Comparison of ENCODE assay signal across 7 cellular contexts in genomic region chr19:14551134-14552007, GRCh38. TPM values are rescaled to one million over a fixed set of nuclear protein-coding genes. Genes with fewer than 3 reads are reported as not detected.
DNase-seq lines count a peak whose midpoint lies in the region; ATAC-seq and TF ChIP-seq lines count a peak whose summit lies in the region.
"Not testable (repeated sequence)": the region's sequence is repeated elsewhere in the genome, so short reads cannot be mapped to it uniquely, and the experiment has no call there.
"Had no signal": no experiment of that assay in that cellular context is flagged by ENCODE, and none has a peak within 500 bp of the region (broad histone marks: within the 10 kb centered on the region; RNA-seq: fewer than 3 reads in every experiment).

No MANE protein-coding gene starts in this region.

- H3K9me3 ChIP-seq in A673 (ENCODE audit: low read depth, low read length, poor library complexity, severe bottlenecking); heart left ventricle: not testable (repeated sequence)

- H3K27me3 ChIP-seq in A673 (replicated peaks; ENCODE audit: insufficient read depth, low read depth, low read length, poor library complexity); heart left ventricle: not testable (repeated sequence)

- POLR2A ChIA-PET in A673 (lab: Charles Lee; ENCODE audit: low non-redundant PET) = not testable (repeated sequence)

- CTCF ChIA-PET in A673 (lab: Charles Lee) = interaction anchor here (0.7 kb wide), 1 partner anchor 220 kb away, joined by 4 read pairs; no protein-coding TSS in a partner anchor

- intact Hi-C loops in A673 (cut with micrococcal nuclease; ENCODE audit: unreplicated experiment); heart left ventricle (cut with DNase I): not testable (repeated sequence)

- H3K36me3 ChIP-seq in A673 (ENCODE audit: insufficient read depth, low read length, poor library complexity, severe bottlenecking) (peaks cover 10% of the 10 kb centered on the region), heart left ventricle (peaks cover 0 to 33% (median 10%) of the 10 kb centered on the region in 9 donors)

- WGBS in heart left ventricle, 4 donors = 62 to 74% (median 68%) methylated on average over 13 of the region's 13 CpGs

- H3K4me3 ChIP-seq in A673 (ENCODE audit: low read depth, low read length, poor library complexity, severe bottlenecking); HFF-Myc (replicated peaks; ENCODE audit: low read depth, low read length); heart left ventricle; skin epidermis: not testable (repeated sequence)

- H3K27ac ChIP-seq in A673 (ENCODE audit: low read depth, low read length, poor library complexity, severe bottlenecking) (peak overlapping the region; percentile 50), heart left ventricle (peak overlapping the region in 8 of 12 donors; percentile 1 to 64 (median 18)), skin epidermis (peak overlapping the region in 18 of 21 experiments; percentile 18 to 82 (median 66))

- peak; percentile 72 to 84 (median 80) for ATAC-seq in heart left ventricle

- peak; percentile 36 for TF ChIP-seq CTCF in A673 (conservative IDR thresholded peaks at IDR 0.05; ENCODE audit: low read depth, low read length)
- peak; percentile 34 for TF ChIP-seq CTCF in HFF-Myc (IDR thresholded peaks at IDR 0.05; ENCODE audit: low read depth, low read length, missing control alignments)
- peak in 11 of 12 donors; percentile 19 to 41 (median 24) for TF ChIP-seq CTCF in heart left ventricle (IDR thresholded peaks at IDR 0.05)

- not testable (repeated sequence) for TF ChIP-seq POLR2A in heart left ventricle (IDR thresholded peaks at IDR 0.05)

- DNase-seq in A673 (ENCODE audit: low spot score) = peak; percentile 46
- DNase-seq in HFF-Myc (ENCODE audit: extremely low read depth, low read depth) = not testable (repeated sequence)
- DNase-seq in SKM-1 (lab: John Stamatoyannopoulos, UW; ENCODE audit: unreplicated experiment) = peak; percentile 90
- DNase-seq in activated gamma-delta T cell treated with Interleukin-2 at 50 U/mL for 16 hours = peak; percentile 78
- peak in 4 of 5 donors; percentile 58 to 76 (median 67) for DNase-seq in heart left ventricle

- not testable (repeated sequence) for BruUV-seq in A673 (replicated peaks; lab: Mats Ljungman, UMichigan)

- H3K4me1 ChIP-seq in A673 (ENCODE audit: insufficient read depth, low read length, poor library complexity, severe bottlenecking) (peaks cover 12% of the 10 kb centered on the region), heart left ventricle (peaks cover 0 to 51% (median 17%) of the 10 kb centered on the region in 12 donors)

RNA-seq across cellular contexts. Expression of gene NDUFB7, which starts 20.5 kb away (rescaled TPM):
- 180 and 196 TPM in 2 replicates for total RNA-seq in A673 (2021)
- 1,000 to 10,000 TPM in 1 of 9 donors, 100 to 1,000 TPM in 8; 290 to 1,084 (median 402) TPM for total RNA-seq in heart left ventricle
- 1,000 to 10,000 TPM in 1 of 2 donors, 100 to 1,000 TPM in 1; 782 to 1,747 TPM for polyA plus RNA-seq in heart left ventricle

RNA-seq across cellular contexts. Expression of gene TECR, which starts 22.0 kb away (rescaled TPM):
- total RNA-seq in A673 (2021) = 189 and 203 TPM in 2 replicates
- total RNA-seq in heart left ventricle = 10 to 100 TPM; 48.1 to 88.4 (median 71.7) TPM
- polyA plus RNA-seq in heart left ventricle = 100 to 1,000 TPM in 1 of 2 donors, 10 to 100 TPM in 1; 71.4 to 102 TPM

RNA-seq across cellular contexts. Expression of gene CLEC17A, which starts 31.5 kb away (rescaled TPM):
- total RNA-seq in A673 (2021) = not detected in 2 replicates
- under 1 TPM in 1 of 9 donors, not detected in 8; 0.10 TPM for total RNA-seq in heart left ventricle
- not detected for polyA plus RNA-seq in heart left ventricle
- total RNA-seq: right atrium auricular region had no signal

RNA-seq across cellular contexts. Expression of gene DNAJB1, which starts 33.2 kb away (rescaled TPM):
- total RNA-seq in A673 (2021) = 105 and 122 TPM in 2 replicates
- 10 to 100 TPM; 34.7 to 70.6 (median 44.8) TPM for total RNA-seq in heart left ventricle
- polyA plus RNA-seq in heart left ventricle = 10 to 100 TPM; 27.5 to 69.1 TPM

RNA-seq across cellular contexts. Expression of gene GIPC1, which starts 55.4 kb away (rescaled TPM):
- 59.4 and 61.7 TPM in 2 replicates for total RNA-seq in A673 (2021)
- 10 to 100 TPM; 44.9 to 82.7 (median 49.3) TPM for total RNA-seq in heart left ventricle
- polyA plus RNA-seq in heart left ventricle = 10 to 100 TPM; 54.9 to 87.4 TPM
